27 cellular contexts compared by ENCODE assay signal in genomic region chr7:33639552-33640197, GRCh38.
DNase-seq lines count a peak whose midpoint lies in the region; ATAC-seq and TF ChIP-seq lines count a peak whose summit lies in the region.
"Had no signal": no experiment of that assay in that cellular context is flagged by ENCODE, and none has a peak within 500 bp of the region (broad histone marks: within the 10 kb centered on the region; RNA-seq: fewer than 3 reads in every experiment).

No MANE protein-coding gene starts in this region.

- no peak overlapping the region for H2BK12ac ChIP-seq in mesenchymal stem cell (ENCODE audit: low read length in 2 of 2)

- H3K14ac ChIP-seq in mesenchymal stem cell (ENCODE audit: low read length in 2 of 2), result no peak overlapping the region

- H2BK120ac ChIP-seq in mesenchymal stem cell (ENCODE audit: low read depth, low read length), result no peak overlapping the region

- H3K36me3 ChIP-seq in HEK293 (ENCODE audit: control insufficient read depth in 2 of 2, insufficient read depth in 1 of 2, low read length in 2 of 2) (no peaks in the 10 kb centered on the region), mesenchymal stem cell (ENCODE audit: control insufficient read depth in 1 of 2, insufficient read depth in 2 of 2, low read depth in 1 of 2, low read length in 2 of 2) (no peaks in the 10 kb centered on the region)
- H3K36me3 ChIP-seq in CD8-positive, alpha-beta T cell (ENCODE audit: insufficient read depth, low read length), result no peaks in the 10 kb centered on the region
- H3K36me3 ChIP-seq: prostate gland had no signal

- H3K4me1 Mint-ChIP-seq in CD8-positive, alpha-beta T cell (ENCODE audit: low read depth), result no peaks in the 10 kb centered on the region

- no peak overlapping the region for H2AFZ ChIP-seq in mesenchymal stem cell (ENCODE audit: low read depth, low read length)

- intact Hi-C loops in CD8-positive, alpha-beta T cell (cut with DNase I, micrococcal nuclease), result no loop called here

- H3K4me2 ChIP-seq in mesenchymal stem cell (ENCODE audit: low read length, poor library complexity, severe bottlenecking), result no peak overlapping the region

- no peak overlapping the region for H2AK5ac ChIP-seq in mesenchymal stem cell (ENCODE audit: low read length, severe bottlenecking)

- no peaks in the 10 kb centered on the region for H3K9me3 ChIP-seq in HEK293 (ENCODE audit: control insufficient read depth, insufficient read depth, low read depth, low read length)
- no peaks in the 10 kb centered on the region for H3K9me3 ChIP-seq in mesenchymal stem cell (ENCODE audit: control insufficient read depth, low read length)
- H3K9me3 ChIP-seq in CD8-positive, alpha-beta T cell (ENCODE audit: low read length), result no peaks in the 10 kb centered on the region
- H3K9me3 ChIP-seq: esophagus squamous epithelium, prostate gland, spleen had no signal

- no peaks in the 10 kb centered on the region for H3K27me3 ChIP-seq in mesenchymal stem cell (ENCODE audit: control insufficient read depth in 1 of 2, insufficient read depth in 1 of 2, low read length in 2 of 2)
- no peaks in the 10 kb centered on the region for H3K27me3 ChIP-seq in CD8-positive, alpha-beta T cell (ENCODE audit: insufficient read depth, low read length)
- H3K27me3 ChIP-seq: esophagus squamous epithelium, spleen had no signal

- H3K27ac Mint-ChIP-seq in CD8-positive, alpha-beta T cell, result no peak overlapping the region
- H3K27ac Mint-ChIP-seq: CD4-positive, alpha-beta T cell; nephron had no signal

- WGBS in mesenchymal stem cell, result 95% methylated on average over 6 of the region's 10 CpGs

- TF ChIP-seq CTCF in HEK293 (tag by site-specific recombination; IDR thresholded peaks at IDR 0.05) (no peak), choroid plexus epithelial cell (conservative IDR thresholded peaks at IDR 0.05; ENCODE audit: low read depth, low read length) (no peak)
- no peak for TF ChIP-seq CTCF in CD8-positive, alpha-beta T cell (IDR thresholded peaks at IDR 0.05)

- no peak for ATAC-seq in GM21447 (IDR thresholded peaks at IDR 0.05; ENCODE audit: unreplicated experiment)
- ATAC-seq in CD8-positive, alpha-beta T cell, result no peak

- H3K4me3 ChIP-seq in HEK293 (ENCODE audit: low read depth, low read length) (no peak overlapping the region), choroid plexus epithelial cell (ENCODE audit: low read depth, low read length) (no peak overlapping the region), mesenchymal stem cell (ENCODE audit: insufficient read depth in 1 of 2, low read depth in 1 of 2, low read length in 2 of 2) (peak overlapping the region in 1 of 2 experiments; percentile 24)
- H3K4me3 ChIP-seq in CD8-positive, alpha-beta T cell (ENCODE audit: low read depth, low read length), result no peak overlapping the region
- H3K4me3 ChIP-seq: esophagus squamous epithelium, prostate gland, spleen had no signal

- POLR2A ChIA-PET in HEK293 (lab: Yijun Ruan, JAX), result no interaction called here
- POLR2A ChIA-PET in CD8-positive, alpha-beta T cell (lab: Charles Lee), result no interaction called here

- H3K27ac ChIP-seq in HEK293 (ENCODE audit: extremely low read depth, low read depth, low read length), result no peak overlapping the region
- H3K27ac ChIP-seq in mesenchymal stem cell (ENCODE audit: low read length, poor library complexity, severe bottlenecking), result no peak overlapping the region
- no peak overlapping the region for H3K27ac ChIP-seq in CD8-positive, alpha-beta T cell (ENCODE audit: low read depth, low read length)
- H3K27ac ChIP-seq: esophagus squamous epithelium, prostate gland, spleen had no signal

- H3K4me3 Mint-ChIP-seq in CD8-positive, alpha-beta T cell, result no peak overlapping the region
- H3K4me3 Mint-ChIP-seq: CD4-positive, alpha-beta T cell; central memory CD8-positive, alpha-beta T cell; nephron had no signal

- H2BK5ac ChIP-seq in mesenchymal stem cell (ENCODE audit: low read depth, low read length, poor library complexity, severe bottlenecking), result no peak overlapping the region

- H4K8ac ChIP-seq in mesenchymal stem cell (ENCODE audit: low read length), result no peak overlapping the region

- no peaks in the 10 kb centered on the region for H3K79me1 ChIP-seq in mesenchymal stem cell (replicated peaks; ENCODE audit: low read length, poor library complexity, severe bottlenecking)

- no peak overlapping the region for H3K23ac ChIP-seq in mesenchymal stem cell (ENCODE audit: low read length in 2 of 2)

- DNase-seq in AG08395 (ENCODE audit: low spot score) (peak; percentile 59), choroid plexus epithelial cell (ENCODE audit: low read depth) (peak; percentile 6), mesenchymal stem cell (no peak), SW 1271 (lab: John Stamatoyannopoulos, UW) (no peak), GM19238 (ENCODE audit: insufficient read length, low spot score) (no peak)
- no peak for DNase-seq in CD8-positive, alpha-beta T cell
- DNase-seq: ACHN; activated CD4-positive, alpha-beta T cell treated with anti-CD3 and anti-CD28 coated beads, Interleukin-2, amount 50 U/mL, for 48 hours; activated gamma-delta T cell treated with Interleukin-2 at 50 U/mL for 16 hours; activated T-cell treated with anti-CD3 and anti-CD28 coated beads for 4 hours; amygdala; CD4-positive, alpha-beta T cell; DMS53; esophagus squamous epithelium; hypothalamus; KBM-7; NCI-H1092 treated with DMSO at 0.1 percent for 48 hours; NCI-H526; SHP77 treated with DMSO at 0.1 percent for 48 hours; spleen; stimulated activated CD8-positive, alpha-beta memory T cell treated with anti-CD3 and anti-CD28 coated beads, Interleukin-4, amount 100 ng/mL, for 48 hours; T-helper 1 cell had no signal

- no peaks in the 10 kb centered on the region for H3K27me3 Mint-ChIP-seq in CD8-positive, alpha-beta T cell (ENCODE audit: low read depth)
- H3K27me3 Mint-ChIP-seq: CD4-positive, alpha-beta T cell; central memory CD8-positive, alpha-beta T cell had no signal

- no peak overlapping the region for H3K18ac ChIP-seq in mesenchymal stem cell (ENCODE audit: low read depth in 1 of 2, low read length in 2 of 2)

- no peak overlapping the region for H3K4ac ChIP-seq in mesenchymal stem cell (ENCODE audit: low read depth in 1 of 2, low read length in 2 of 2)

- H3K9ac ChIP-seq in mesenchymal stem cell (ENCODE audit: low read length), result peak overlapping the region; percentile 32

- H3K36me3 Mint-ChIP-seq in CD8-positive, alpha-beta T cell, result peaks cover 29% of the 10 kb centered on the region

- no peak overlapping the region for H4K91ac ChIP-seq in mesenchymal stem cell (ENCODE audit: low read length)

- H3K9me3 Mint-ChIP-seq in CD8-positive, alpha-beta T cell, result no peaks in the 10 kb centered on the region
- H3K9me3 Mint-ChIP-seq: CD4-positive, alpha-beta T cell; central memory CD8-positive, alpha-beta T cell; nephron had no signal

- H3K4me1 ChIP-seq in HEK293 (ENCODE audit: control insufficient read depth, insufficient read depth, low read length), result peaks cover 6% of the 10 kb centered on the region
- no peaks in the 10 kb centered on the region for H3K4me1 ChIP-seq in mesenchymal stem cell (ENCODE audit: control insufficient read depth, insufficient read depth, low read depth, low read length)
- no peaks in the 10 kb centered on the region for H3K4me1 ChIP-seq in CD8-positive, alpha-beta T cell (ENCODE audit: insufficient read depth, low read length)
- H3K4me1 ChIP-seq: esophagus squamous epithelium, prostate gland, spleen had no signal

- CTCF ChIA-PET in HEK293 (lab: Yijun Ruan, JAX), result no interaction called here
- CTCF ChIA-PET in CD8-positive, alpha-beta T cell (lab: Charles Lee), result no interaction called here

- H2BK15ac ChIP-seq in mesenchymal stem cell (ENCODE audit: low read depth, poor library complexity, severe bottlenecking), result no peak overlapping the region

TF ChIP-seq in HEK293, 187 proteins besides CTCF, POLR2A, EP300 and RAD21:
- TF ChIP-seq HOXC10 (CRISPR knock-in tag; IDR thresholded peaks at IDR 0.05) (no peak), ZSCAN5A (tag by site-specific recombination; IDR thresholded peaks at IDR 0.05) (no peak), TCF7L2 (IDR thresholded peaks at IDR 0.05; ENCODE audit: borderline replicate concordance, low read depth, low read length) (peak; percentile 46; the same call in 1 of the 2 replicates), ZNF311 (tag by site-specific recombination; IDR thresholded peaks at IDR 0.05; ENCODE audit: borderline replicate concordance) (no peak), ZNF791 (tag by site-specific recombination; IDR thresholded peaks at IDR 0.05) (no peak), ZNF670 (tag by site-specific recombination; IDR thresholded peaks at IDR 0.05; ENCODE audit: low read depth) (no peak)

Comparison
In these comparisons a context has a peak if more than half of its experiments do, and no peak if none do; other contexts are left out.
1. DNase-seq: peak in AG08395 (single experiment) and choroid plexus epithelial cell (single experiment); none in mesenchymal stem cell (single experiment), SW 1271 (0 of 2), CD8-positive, alpha-beta T cell (0 of 7) and GM19238 (single experiment).